In genomic region chr12:109827566-109828550, GRCh38 we compare ENCODE assay signal across 12 cellular contexts. TPM values are rescaled to one million over a fixed set of nuclear protein-coding genes. Genes with fewer than 3 reads are reported as not detected.
DNase-seq lines count a peak whose midpoint lies in the region; ATAC-seq, FAIRE-seq and TF ChIP-seq lines count a peak whose summit lies in the region.
"Had no signal": no experiment of that assay in that cellular context is flagged by ENCODE, and none has a peak within 500 bp of the region (broad histone marks: within the 10 kb centered on the region; RNA-seq: fewer than 3 reads in every experiment).

No MANE protein-coding gene starts in this region.

- no peaks in the 10 kb centered on the region for H3K9me3 Mint-ChIP-seq in stimulated activated naive CD8-positive, alpha-beta T cell treated with anti-CD3 and anti-CD28 coated beads, Interleukin-15, amount 100 ng/mL, for 72 hours
- no peaks in the 10 kb centered on the region for H3K9me3 Mint-ChIP-seq in naive thymus-derived CD4-positive, alpha-beta T cell
- H3K9me3 Mint-ChIP-seq: brain had no signal

- DNase-seq in stimulated activated naive CD8-positive, alpha-beta T cell treated with anti-CD3 and anti-CD28 coated beads, Interleukin-15, Interleukin-2, amounts not matched to agents 100 U/mL and 50 U/mL, for 24 hours: peak; percentile 5
- DNase-seq in stimulated activated naive CD8-positive, alpha-beta T cell treated with anti-CD3 and anti-CD28 coated beads, Interleukin-15, amount 100 ng/mL, for 72 hours: no peak
- DNase-seq in fibroblast of mammary gland (ENCODE audit: low read depth): peak; percentile 28
- DNase-seq in naive thymus-derived CD4-positive, alpha-beta T cell: no peak
- DNase-seq in kidney glomerular epithelial cell (lab: John Stamatoyannopoulos, UW): no peak
- no peak for DNase-seq in urothelium cell line (ENCODE audit: low spot score)
- no peak for DNase-seq in ureter (ENCODE audit: low spot score)
- DNase-seq: SK-N-SH; stimulated activated CD4-positive, alpha-beta T cell treated with anti-CD3 and anti-CD28 coated beads, Interleukin-2, amount 100 ng/mL, for 24 hours had no signal

- POLR2A ChIA-PET in naive thymus-derived CD4-positive, alpha-beta T cell (lab: Charles Lee): no interaction called here

- H3K4me3 ChIP-seq in fibroblast of mammary gland (ENCODE audit: control insufficient read depth, low read depth, low read length): no peak overlapping the region
- no peak overlapping the region for H3K4me3 ChIP-seq in naive thymus-derived CD4-positive, alpha-beta T cell (ENCODE audit: low read length)
- H3K4me3 ChIP-seq: thyroid gland had no signal

- no peaks in the 10 kb centered on the region for H3K4me1 Mint-ChIP-seq in stimulated activated naive CD8-positive, alpha-beta T cell treated with anti-CD3 and anti-CD28 coated beads, Interleukin-15, amount 100 ng/mL, for 72 hours
- peaks cover 0 to 2% (median 0%) of the 10 kb centered on the region in 7 donors for H3K4me1 Mint-ChIP-seq in naive thymus-derived CD4-positive, alpha-beta T cell
- H3K4me1 Mint-ChIP-seq: brain had no signal

- H3K36me3 Mint-ChIP-seq in naive thymus-derived CD4-positive, alpha-beta T cell: peaks cover 0 to 4% (median 0%) of the 10 kb centered on the region in 5 donors
- H3K36me3 Mint-ChIP-seq: brain had no signal

- CTCF ChIA-PET in naive thymus-derived CD4-positive, alpha-beta T cell (lab: Charles Lee): interaction anchor here (1.1 to 1.5 kb wide), 2 partner anchors 18 kb away, joined by 3 to 6 read pairs; no protein-coding TSS in a partner anchor

- H3K27ac Mint-ChIP-seq in stimulated activated naive CD8-positive, alpha-beta T cell treated with anti-CD3 and anti-CD28 coated beads, Interleukin-15, amount 100 ng/mL, for 72 hours: peak overlapping the region in 1 of 2 donors; percentile 89
- no peak overlapping the region for H3K27ac Mint-ChIP-seq in naive thymus-derived CD4-positive, alpha-beta T cell

- no peak for TF ChIP-seq CTCF in fibroblast of mammary gland (conservative IDR thresholded peaks at IDR 0.05; ENCODE audit: control insufficient read depth, insufficient read depth, low read depth, low read length)

- ATAC-seq in stimulated activated naive CD8-positive, alpha-beta T cell treated with anti-CD3 and anti-CD28 coated beads, Interleukin-15, Interleukin-2, amounts not matched to agents 100 U/mL and 50 U/mL, for 24 hours: no peak
- ATAC-seq in stimulated activated naive CD8-positive, alpha-beta T cell treated with anti-CD3 and anti-CD28 coated beads, Interleukin-15, amount 100 ng/mL, for 72 hours: no peak
- peak; percentile 89 for ATAC-seq in naive thymus-derived CD4-positive, alpha-beta T cell
- no peak for ATAC-seq in HG02870 (IDR thresholded peaks at IDR 0.05; ENCODE audit: unreplicated experiment)

- peaks cover 24% of the 10 kb centered on the region for H3K27me3 Mint-ChIP-seq in stimulated activated naive CD8-positive, alpha-beta T cell treated with anti-CD3 and anti-CD28 coated beads, Interleukin-15, amount 100 ng/mL, for 72 hours
- H3K27me3 Mint-ChIP-seq in naive thymus-derived CD4-positive, alpha-beta T cell: peaks cover 14 to 28% (median 17%) of the 10 kb centered on the region in 5 donors

- no peaks in the 10 kb centered on the region for H3K4me1 ChIP-seq in naive thymus-derived CD4-positive, alpha-beta T cell (ENCODE audit: control insufficient read depth in 2 of 2, insufficient read depth in 2 of 2, low read length in 2 of 2)

- no peaks in the 10 kb centered on the region for H3K9me3 ChIP-seq in naive thymus-derived CD4-positive, alpha-beta T cell (ENCODE audit: control insufficient read depth in 2 of 3, low read length in 3 of 3)
- H3K9me3 ChIP-seq: SK-N-SH, thyroid gland had no signal

- intact Hi-C loops in naive thymus-derived CD4-positive, alpha-beta T cell (cut with micrococcal nuclease): no loop called here

- no peak for FAIRE-seq in urothelium cell line (lab: Jason Lieb, UNC)

- no peak overlapping the region for H3K4me3 Mint-ChIP-seq in stimulated activated naive CD8-positive, alpha-beta T cell treated with anti-CD3 and anti-CD28 coated beads, Interleukin-15, amount 100 ng/mL, for 72 hours
- H3K4me3 Mint-ChIP-seq in naive thymus-derived CD4-positive, alpha-beta T cell: no peak overlapping the region
- H3K4me3 Mint-ChIP-seq: brain had no signal

- no peaks in the 10 kb centered on the region for H3K27me3 ChIP-seq in naive thymus-derived CD4-positive, alpha-beta T cell (ENCODE audit: control insufficient read depth in 2 of 2, insufficient read depth in 2 of 2, low read length in 2 of 2)
- H3K27me3 ChIP-seq: thyroid gland had no signal

- no peak overlapping the region for H3K27ac ChIP-seq in naive thymus-derived CD4-positive, alpha-beta T cell (ENCODE audit: low read depth, low read length)
- H3K27ac ChIP-seq: thyroid gland had no signal

- no peaks in the 10 kb centered on the region for H3K36me3 ChIP-seq in naive thymus-derived CD4-positive, alpha-beta T cell (ENCODE audit: control insufficient read depth in 2 of 3, insufficient read depth in 3 of 3, low read length in 3 of 3)
- H3K36me3 ChIP-seq: thyroid gland had no signal

RNA-seq across cellular contexts. Expression of gene TRPV4, which starts 5.3 kb away (rescaled TPM):
- under 1 TPM in 1 of 5 experiments, not detected in 4; 0.81 TPM for total RNA-seq in naive thymus-derived CD4-positive, alpha-beta T cell
- not detected for polyA plus RNA-seq in naive thymus-derived CD4-positive, alpha-beta T cell
- total RNA-seq in ureter: 3.6 TPM

RNA-seq across cellular contexts. Expression of gene GLTP, which starts 52.5 kb away (rescaled TPM):
- 10 to 100 TPM; 19.2 to 36.2 (median 22.1) TPM for total RNA-seq in naive thymus-derived CD4-positive, alpha-beta T cell
- polyA plus RNA-seq in naive thymus-derived CD4-positive, alpha-beta T cell: 10 to 100 TPM; 30.0 to 35.2 TPM
- 106 TPM for total RNA-seq in ureter

Comparison
In these comparisons a context has a peak if more than half of its experiments do, and no peak if none do; other contexts are left out.
1. DNase-seq: peak in stimulated activated naive CD8-positive, alpha-beta T cell treated with anti-CD3 and anti-CD28 coated beads, Interleukin-15, Interleukin-2, amounts not matched to agents 100 U/mL and 50 U/mL, for 24 hours (single experiment) and fibroblast of mammary gland (single experiment); none in stimulated activated naive CD8-positive, alpha-beta T cell treated with anti-CD3 and anti-CD28 coated beads, Interleukin-15, amount 100 ng/mL, for 72 hours (0 of 2), naive thymus-derived CD4-positive, alpha-beta T cell (0 of 9), kidney glomerular epithelial cell (single experiment), urothelium cell line (single experiment) and ureter (single experiment).